ENCODE assay signal across 8 cellular contexts in genomic region chr12:108635201-108635996, GRCh38. TPM values are rescaled to one million over a fixed set of nuclear protein-coding genes. Genes with fewer than 3 reads are reported as not detected.
DNase-seq lines count a peak whose midpoint lies in the region; ATAC-seq and TF ChIP-seq lines count a peak whose summit lies in the region.

No MANE protein-coding gene starts in this region.

- DNase-seq in SJSA1 (ENCODE audit: low read depth in 1 of 2, low spot score in 2 of 2), result peak; percentile 72 to 91
- DNase-seq in esophagus squamous epithelium (lab: John Stamatoyannopoulos, UW), result no peak
- no peak for DNase-seq in GOT3 (lab: John Stamatoyannopoulos, UW)
- DNase-seq in mucosa of gallbladder (ENCODE audit: low spot score), result no peak
- DNase-seq in ascending aorta (ENCODE audit: low spot score in 2 of 2), result no peak

- TF ChIP-seq CTCF in esophagus squamous epithelium (IDR thresholded peaks at IDR 0.05) (no peak), ascending aorta (IDR thresholded peaks at IDR 0.05) (no peak)

- H3K27me3 ChIP-seq in SJSA1 (replicated peaks) (0 out of 2 replicates have a peak, but pooled peaks cover 3% of the 10 kb centered on the region), esophagus squamous epithelium (peaks cover 0 to 18% (median 0%) of the 10 kb centered on the region in 4 donors), ascending aorta (no peaks in the 10 kb centered on the region)

- H3K36me3 ChIP-seq in SJSA1, result no peaks in the 10 kb centered on the region
- no peaks in the 10 kb centered on the region for H3K36me3 ChIP-seq in esophagus squamous epithelium
- no peaks in the 10 kb centered on the region for H3K36me3 ChIP-seq in ascending aorta

- H3K4me3 ChIP-seq in GM08714 (ENCODE audit: low read length) (peak overlapping the region; percentile 62; the same call in 1 of the 2 replicates), SJSA1 (no peak overlapping the region), esophagus squamous epithelium (peak overlapping the region in 1 of 4 donors; percentile 32), ascending aorta (no peak overlapping the region)

- no peak overlapping the region for H3K27ac ChIP-seq in SJSA1
- H3K27ac ChIP-seq in esophagus squamous epithelium, result peak overlapping the region in 3 of 4 donors; percentile 22 to 85 (median 75)
- no peak overlapping the region for H3K27ac ChIP-seq in ascending aorta

- intact Hi-C loops in esophagus squamous epithelium (cut with DNase I) (no loop called here), ascending aorta (cut with DNase I) (no loop called here)

- H3K4me1 ChIP-seq in SJSA1 (replicated peaks) (peaks cover 12% of the 10 kb centered on the region), esophagus squamous epithelium (peaks cover 17 to 59% (median 38%) of the 10 kb centered on the region in 3 donors), ascending aorta (peaks cover 7 to 15% of the 10 kb centered on the region in 2 donors)

- peak; percentile 63 for ATAC-seq in GM19351 (IDR thresholded peaks at IDR 0.05; ENCODE audit: unreplicated experiment)
- ATAC-seq in HG03135 (IDR thresholded peaks at IDR 0.05; ENCODE audit: unreplicated experiment), result peak; percentile 50

- 22 to 35% methylated on average over 12 to 14 of the region's 15 CpGs for WGBS in esophagus squamous epithelium, 2 donors

- TF ChIP-seq POLR2A in esophagus squamous epithelium (IDR thresholded peaks at IDR 0.05), result peak in 1 of 4 donors; percentile 71

- H3K9me3 ChIP-seq in SJSA1 (replicated peaks) (no peaks in the 10 kb centered on the region), esophagus squamous epithelium (no peaks in the 10 kb centered on the region), ascending aorta (no peaks in the 10 kb centered on the region)

RNA-seq across cellular contexts. Expression of gene SELPLG, which starts 1.7 kb away (rescaled TPM):
- 2.1 and 2.9 TPM in 2 replicates for total RNA-seq in SJSA1 (2014; rRNA removed; shearing (Covaris generic))
- total RNA-seq in esophagus squamous epithelium, result 10 to 100 TPM in 1 of 4 donors, 1 to 10 TPM in 3; 2.5 to 10.1 (median 5.6) TPM
- 22.4 TPM for total RNA-seq in mucosa of gallbladder
- 2.6 TPM for total RNA-seq in ascending aorta

RNA-seq across cellular contexts. Expression of gene TMEM119, which starts 37.5 kb away (rescaled TPM):
- 225 and 311 TPM in 2 replicates for total RNA-seq in SJSA1 (2014; rRNA removed; shearing (Covaris generic))
- 1 to 10 TPM in 3 of 4 donors, under 1 TPM in 1; 0.08 to 4.8 (median 2.0) TPM for total RNA-seq in esophagus squamous epithelium
- total RNA-seq in mucosa of gallbladder, result 10.6 TPM
- 251 TPM for total RNA-seq in ascending aorta

Comparison
In these comparisons a context has a peak if more than half of its experiments do, and no peak if none do; other contexts are left out.
1. DNase-seq: peak in SJSA1 (2 of 2); none in esophagus squamous epithelium (single experiment), GOT3 (single experiment), mucosa of gallbladder (single experiment) and ascending aorta (0 of 2).
2. H3K27ac ChIP-seq: peak in esophagus squamous epithelium (3 of 4); none in SJSA1 (single experiment) and ascending aorta (0 of 2).
3. RNA of gene TMEM119, which starts 37.5 kb away (total RNA-seq): 225 to 311 TPM in SJSA1 and 251 TPM in ascending aorta (single experiment); 10.6 TPM in mucosa of gallbladder (single experiment) and 0.08 to 4.8 TPM in esophagus squamous epithelium; every median in the first group is over 10 times any median in the second.